Comparison of ENCODE assay signal across 1 cellular context in the genomic region with DNA sequence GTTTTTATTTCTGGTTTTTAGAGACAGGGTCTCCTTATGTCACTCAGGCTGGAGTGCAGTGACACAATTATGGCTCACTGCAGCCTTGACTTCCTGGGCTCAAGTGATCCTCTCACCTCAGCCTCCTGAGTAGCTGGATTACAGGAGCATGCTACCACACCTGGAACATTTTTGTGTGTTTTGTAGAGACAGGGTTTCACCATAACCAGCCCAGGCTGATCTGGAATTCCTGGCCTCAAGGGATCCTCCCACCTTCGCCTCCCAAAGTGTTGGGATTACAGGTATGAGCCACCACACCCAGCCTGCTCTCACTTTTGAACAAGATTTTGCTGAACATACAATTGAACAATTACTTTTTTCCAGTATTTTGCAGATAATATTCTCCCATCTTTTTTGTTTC.
TF ChIP-seq lines count a peak whose summit lies in the region.

No MANE protein-coding gene starts in this region.

TF ChIP-seq in HepG2, 621 proteins besides CTCF, POLR2A, EP300 and RAD21:
- TF ChIP-seq MAFG (CRISPR knock-in tag; IDR thresholded peaks at IDR 0.05): no peak
- no peak for TF ChIP-seq ZNF724P (CRISPR knock-in tag; IDR thresholded peaks at IDR 0.05; ENCODE audit: borderline replicate concordance)
- TF ChIP-seq HNRNPK (IDR thresholded peaks at IDR 0.05; ENCODE audit: low read depth, low read length, poor library complexity, severe bottlenecking): no peak
- no peak for TF ChIP-seq SP1 (IDR thresholded peaks at IDR 0.05)
- no peak for TF ChIP-seq SP1 (CRISPR knock-in tag; IDR thresholded peaks at IDR 0.05)
- TF ChIP-seq, protein P1, sequence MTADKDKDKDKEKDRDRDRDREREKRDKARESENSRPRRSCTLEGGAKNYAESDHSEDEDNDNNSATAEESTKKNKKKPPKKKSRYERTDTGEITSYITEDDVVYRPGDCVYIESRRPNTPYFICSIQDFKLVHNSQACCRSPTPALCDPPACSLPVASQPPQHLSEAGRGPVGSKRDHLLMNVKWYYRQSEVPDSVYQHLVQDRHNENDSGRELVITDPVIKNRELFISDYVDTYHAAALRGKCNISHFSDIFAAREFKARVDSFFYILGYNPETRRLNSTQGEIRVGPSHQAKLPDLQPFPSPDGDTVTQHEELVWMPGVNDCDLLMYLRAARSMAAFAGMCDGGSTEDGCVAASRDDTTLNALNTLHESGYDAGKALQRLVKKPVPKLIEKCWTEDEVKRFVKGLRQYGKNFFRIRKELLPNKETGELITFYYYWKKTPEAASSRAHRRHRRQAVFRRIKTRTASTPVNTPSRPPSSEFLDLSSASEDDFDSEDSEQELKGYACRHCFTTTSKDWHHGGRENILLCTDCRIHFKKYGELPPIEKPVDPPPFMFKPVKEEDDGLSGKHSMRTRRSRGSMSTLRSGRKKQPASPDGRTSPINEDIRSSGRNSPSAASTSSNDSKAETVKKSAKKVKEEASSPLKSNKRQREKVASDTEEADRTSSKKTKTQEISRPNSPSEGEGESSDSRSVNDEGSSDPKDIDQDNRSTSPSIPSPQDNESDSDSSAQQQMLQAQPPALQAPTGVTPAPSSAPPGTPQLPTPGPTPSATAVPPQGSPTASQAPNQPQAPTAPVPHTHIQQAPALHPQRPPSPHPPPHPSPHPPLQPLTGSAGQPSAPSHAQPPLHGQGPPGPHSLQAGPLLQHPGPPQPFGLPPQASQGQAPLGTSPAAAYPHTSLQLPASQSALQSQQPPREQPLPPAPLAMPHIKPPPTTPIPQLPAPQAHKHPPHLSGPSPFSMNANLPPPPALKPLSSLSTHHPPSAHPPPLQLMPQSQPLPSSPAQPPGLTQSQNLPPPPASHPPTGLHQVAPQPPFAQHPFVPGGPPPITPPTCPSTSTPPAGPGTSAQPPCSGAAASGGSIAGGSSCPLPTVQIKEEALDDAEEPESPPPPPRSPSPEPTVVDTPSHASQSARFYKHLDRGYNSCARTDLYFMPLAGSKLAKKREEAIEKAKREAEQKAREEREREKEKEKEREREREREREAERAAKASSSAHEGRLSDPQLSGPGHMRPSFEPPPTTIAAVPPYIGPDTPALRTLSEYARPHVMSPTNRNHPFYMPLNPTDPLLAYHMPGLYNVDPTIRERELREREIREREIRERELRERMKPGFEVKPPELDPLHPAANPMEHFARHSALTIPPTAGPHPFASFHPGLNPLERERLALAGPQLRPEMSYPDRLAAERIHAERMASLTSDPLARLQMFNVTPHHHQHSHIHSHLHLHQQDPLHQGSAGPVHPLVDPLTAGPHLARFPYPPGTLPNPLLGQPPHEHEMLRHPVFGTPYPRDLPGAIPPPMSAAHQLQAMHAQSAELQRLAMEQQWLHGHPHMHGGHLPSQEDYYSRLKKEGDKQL (CRISPR knock-in tag; IDR thresholded peaks at IDR 0.05; ENCODE audit: low read depth): no peak
- TF ChIP-seq ZNF549 (CRISPR knock-in tag; IDR thresholded peaks at IDR 0.05): no peak
- TF ChIP-seq, protein P2, sequence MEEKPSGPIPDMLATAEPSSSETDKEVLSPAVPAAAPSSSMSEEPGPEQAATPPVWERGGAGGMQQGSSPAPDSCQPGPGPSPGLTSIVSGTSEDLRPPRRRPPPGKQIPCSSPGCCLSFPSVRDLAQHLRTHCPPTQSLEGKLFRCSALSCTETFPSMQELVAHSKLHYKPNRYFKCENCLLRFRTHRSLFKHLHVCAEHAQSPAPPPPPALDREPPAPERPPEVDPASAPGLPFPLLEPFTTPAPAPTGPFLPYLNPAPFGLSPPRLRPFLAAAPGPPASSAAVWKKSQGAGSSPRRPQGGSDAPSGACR (CRISPR knock-in tag; IDR thresholded peaks at IDR 0.05): no peak
- no peak for TF ChIP-seq E2F2 (CRISPR knock-in tag; IDR thresholded peaks at IDR 0.05; ENCODE audit: borderline replicate concordance)
- no peak for TF ChIP-seq ZNF503 (CRISPR knock-in tag; IDR thresholded peaks at IDR 0.05)
- TF ChIP-seq, protein P3, sequence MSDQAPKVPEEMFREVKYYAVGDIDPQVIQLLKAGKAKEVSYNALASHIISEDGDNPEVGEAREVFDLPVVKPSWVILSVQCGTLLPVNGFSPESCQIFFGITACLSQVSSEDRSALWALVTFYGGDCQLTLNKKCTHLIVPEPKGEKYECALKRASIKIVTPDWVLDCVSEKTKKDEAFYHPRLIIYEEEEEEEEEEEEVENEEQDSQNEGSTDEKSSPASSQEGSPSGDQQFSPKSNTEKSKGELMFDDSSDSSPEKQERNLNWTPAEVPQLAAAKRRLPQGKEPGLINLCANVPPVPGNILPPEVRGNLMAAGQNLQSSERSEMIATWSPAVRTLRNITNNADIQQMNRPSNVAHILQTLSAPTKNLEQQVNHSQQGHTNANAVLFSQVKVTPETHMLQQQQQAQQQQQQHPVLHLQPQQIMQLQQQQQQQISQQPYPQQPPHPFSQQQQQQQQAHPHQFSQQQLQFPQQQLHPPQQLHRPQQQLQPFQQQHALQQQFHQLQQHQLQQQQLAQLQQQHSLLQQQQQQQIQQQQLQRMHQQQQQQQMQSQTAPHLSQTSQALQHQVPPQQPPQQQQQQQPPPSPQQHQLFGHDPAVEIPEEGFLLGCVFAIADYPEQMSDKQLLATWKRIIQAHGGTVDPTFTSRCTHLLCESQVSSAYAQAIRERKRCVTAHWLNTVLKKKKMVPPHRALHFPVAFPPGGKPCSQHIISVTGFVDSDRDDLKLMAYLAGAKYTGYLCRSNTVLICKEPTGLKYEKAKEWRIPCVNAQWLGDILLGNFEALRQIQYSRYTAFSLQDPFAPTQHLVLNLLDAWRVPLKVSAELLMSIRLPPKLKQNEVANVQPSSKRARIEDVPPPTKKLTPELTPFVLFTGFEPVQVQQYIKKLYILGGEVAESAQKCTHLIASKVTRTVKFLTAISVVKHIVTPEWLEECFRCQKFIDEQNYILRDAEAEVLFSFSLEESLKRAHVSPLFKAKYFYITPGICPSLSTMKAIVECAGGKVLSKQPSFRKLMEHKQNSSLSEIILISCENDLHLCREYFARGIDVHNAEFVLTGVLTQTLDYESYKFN (CRISPR knock-in tag; conservative IDR thresholded peaks at IDR 0.05): no peak
- TF ChIP-seq ZNF513 (CRISPR knock-in tag; conservative IDR thresholded peaks at IDR 0.05): no peak
- TF ChIP-seq ZBTB46 (CRISPR knock-in tag; IDR thresholded peaks at IDR 0.05; ENCODE audit: borderline replicate concordance): no peak
- TF ChIP-seq KDM5A (IDR thresholded peaks at IDR 0.05; ENCODE audit: borderline replicate concordance, low read length): no peak
- TF ChIP-seq TFAP4 (IDR thresholded peaks at IDR 0.05; ENCODE audit: borderline replicate concordance, low read depth): no peak
- TF ChIP-seq E2F1 (CRISPR knock-in tag; IDR thresholded peaks at IDR 0.05): no peak
- TF ChIP-seq GABPB1 (CRISPR knock-in tag; IDR thresholded peaks at IDR 0.05): no peak
